In genomic region chr10:44424953-44425352, GRCh38 we compare ENCODE assay signal across 34 cellular contexts. TPM values are rescaled to one million over a fixed set of nuclear protein-coding genes. Genes with fewer than 3 reads are reported as not detected.
"Had no signal": no experiment of that assay in that cellular context is flagged by ENCODE, and none has a peak within 500 bp of the region (broad histone marks: within the 10 kb centered on the region; RNA-seq: fewer than 3 reads in every experiment).

No MANE protein-coding gene starts in this region.

- ATAC-seq: esophagus mucosa, foreskin keratinocyte, gastroesophageal sphincter, heart right ventricle, left colon, left ventricle myocardium superior, mucosa of descending colon, psoas muscle, right cardiac atrium had no signal

- H3K27ac Mint-ChIP-seq: dendritic cell treated with granulocyte-macrophage colony-stimulating factor and Interleukin-4, amounts not matched to agents 40 ng/mL and 50 ng/mL, for 4 days; endodermal cell; memory B cell; mesothelial cell of epicardium; naive B cell; nephron progenitor cell had no signal

- H3K27me3 Mint-ChIP-seq: central memory CD8-positive, alpha-beta T cell; memory B cell; naive B cell had no signal

- H3K4me3 ChIP-seq: colonic mucosa, gastroesophageal sphincter, heart right ventricle, lung, mucosa of descending colon, ovary, psoas muscle, stomach, tibial artery, upper lobe of left lung, uterus had no signal

- H3K36me3 Mint-ChIP-seq: memory B cell, mesothelial cell of epicardium, naive B cell had no signal

- H3K4me3 Mint-ChIP-seq: central memory CD8-positive, alpha-beta T cell; dendritic cell treated with granulocyte-macrophage colony-stimulating factor and Interleukin-4, amounts not matched to agents 40 ng/mL and 50 ng/mL, for 4 days; endodermal cell; memory B cell; mesothelial cell of epicardium; naive B cell; nephron progenitor cell had no signal

- H3K4me1 ChIP-seq: colonic mucosa, foreskin keratinocyte, gastroesophageal sphincter, heart right ventricle, psoas muscle, stomach, tibial artery, upper lobe of left lung, uterus had no signal

- DNase-seq: colonic mucosa; effector CD8-positive, alpha-beta T cell; endodermal cell; foreskin keratinocyte; heart right ventricle; hippocampal formation; kidney glomerular epithelial cell; left colon; left ventricle myocardium superior; mucosa of descending colon; naive B cell; nephron progenitor cell; nucleus accumbens; ovary; posterior cingulate gyrus; psoas muscle; small intestine; stimulated activated CD4-positive, alpha-beta T cell treated with anti-CD3 and anti-CD28 coated beads, Interleukin-15, amount 100 ng/mL, for 24 hours; stimulated activated CD4-positive, alpha-beta T cell treated with anti-CD3 and anti-CD28 coated beads, Interleukin-4, amount 100 ng/mL, for 1 hour; stimulated activated CD8-positive, alpha-beta memory T cell treated with anti-CD3 and anti-CD28 coated beads, Interleukin-4, amount 100 ng/mL, for 48 hours; stimulated activated naive CD4-positive, alpha-beta T cell treated with Interleukin-2 at 50 U/mL for 16 hours; stomach; tibial artery; uterus had no signal

- H3K27me3 ChIP-seq: colonic mucosa, foreskin keratinocyte, gastroesophageal sphincter, ovary, stomach, tibial artery, upper lobe of left lung, uterus had no signal

- H3K9me3 Mint-ChIP-seq: central memory CD8-positive, alpha-beta T cell; dendritic cell treated with granulocyte-macrophage colony-stimulating factor and Interleukin-4, amounts not matched to agents 40 ng/mL and 50 ng/mL, for 4 days; memory B cell had no signal

- H3K27ac ChIP-seq: colonic mucosa, epithelial cell of prostate, foreskin keratinocyte, gastroesophageal sphincter, heart right ventricle, ovary, psoas muscle, stomach, tibial artery, upper lobe of left lung, uterus had no signal

- H3K36me3 ChIP-seq: colonic mucosa, gastroesophageal sphincter, heart right ventricle, ovary, stomach, tibial artery, upper lobe of left lung, uterus had no signal

- H3K9me3 ChIP-seq: colonic mucosa, ovary, upper lobe of left lung, uterus had no signal

- H3K4me1 Mint-ChIP-seq: central memory CD8-positive, alpha-beta T cell; memory B cell; mesothelial cell of epicardium; naive B cell had no signal

RNA-seq across cellular contexts. Expression of gene CXCL12, which starts 40.1 kb away (rescaled TPM):
- total RNA-seq: foreskin keratinocyte had no signal
- polyA plus RNA-seq: foreskin keratinocyte had no signal
